In the genomic region with DNA sequence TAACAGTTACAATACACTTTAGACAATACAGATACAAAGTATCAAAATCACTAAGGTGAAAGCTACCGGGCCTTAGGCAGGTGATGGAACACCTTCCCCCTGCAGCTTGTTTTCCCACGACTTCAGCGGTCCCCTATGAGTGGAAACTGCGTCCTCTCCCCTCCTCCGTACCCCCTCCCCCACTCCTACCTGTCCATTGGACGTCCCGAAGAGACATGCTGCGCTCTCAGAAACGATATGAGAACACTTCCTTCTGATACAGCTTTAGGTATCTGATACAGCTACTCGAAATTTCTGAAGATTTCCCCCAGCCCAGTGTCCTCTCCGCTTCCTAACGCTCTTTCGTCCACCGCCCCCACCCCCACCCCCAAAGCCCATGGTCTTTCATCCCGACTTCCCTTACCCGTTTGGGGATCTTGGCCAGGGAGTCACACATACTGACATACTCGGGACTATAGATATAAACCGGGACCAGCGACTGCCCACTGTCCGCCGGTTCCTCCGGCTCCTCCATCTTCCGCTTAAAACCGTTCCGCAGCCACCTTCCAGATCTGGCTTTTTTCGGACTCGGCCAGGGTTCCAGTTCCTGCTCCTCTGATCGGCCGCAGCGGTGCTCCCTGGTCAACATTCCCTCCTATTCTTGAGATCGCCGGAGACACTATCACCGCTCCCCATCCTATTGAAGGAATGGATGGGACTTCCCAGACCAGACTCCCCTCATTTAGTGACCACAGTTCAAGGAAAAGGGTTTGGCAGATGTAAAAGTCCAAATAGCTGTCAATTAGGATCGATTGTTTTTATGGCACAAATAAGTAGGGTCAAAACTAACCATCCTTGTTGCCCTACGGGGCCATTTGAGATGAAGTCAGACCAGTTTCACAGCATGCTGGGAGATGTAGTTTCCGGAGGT, we compare ENCODE assay signal across 8 cellular contexts. TPM values are rescaled to one million over a fixed set of nuclear protein-coding genes. Genes with fewer than 3 reads are reported as not detected.
DNase-seq lines count a peak whose midpoint lies in the region; ATAC-seq, FAIRE-seq and TF ChIP-seq lines count a peak whose summit lies in the region.

A gene (minus strand): TSS at position 596 of the 910 bp plus-strand sequence. CDS start 82 bp downstream, at position 514.

- peaks cover 6% of the 10 kb centered on the region for H3K36me3 Mint-ChIP-seq in endothelial cell (ENCODE audit: low read depth, unreplicated experiment)
- H3K36me3 Mint-ChIP-seq in stimulated activated memory B cell treated with anti-CD40 and anti-IgM and Interleukin-4, amounts not matched to agents 10 μg/mL and 1 μg/mL and 100 μg/mL, for 72 hours, result peaks cover 2% of the 10 kb centered on the region

- TF ChIP-seq CTCF in D721Med (IDR thresholded peaks at IDR 0.05; ENCODE audit: insufficient read depth, missing control alignments) (no peak), endothelial cell (IDR thresholded peaks at IDR 0.05; ENCODE audit: unreplicated experiment) (no peak)

- H3K27me3 Mint-ChIP-seq in endothelial cell (ENCODE audit: unreplicated experiment), result peaks cover 2% of the 10 kb centered on the region
- H3K27me3 Mint-ChIP-seq in stimulated activated memory B cell treated with anti-CD40 and anti-IgM and Interleukin-4, amounts not matched to agents 10 μg/mL and 1 μg/mL and 100 μg/mL, for 72 hours, result peaks cover 10% of the 10 kb centered on the region

- H3K9me3 Mint-ChIP-seq in endothelial cell (ENCODE audit: unreplicated experiment), result no peaks in the 10 kb centered on the region
- H3K9me3 Mint-ChIP-seq in stimulated activated memory B cell treated with anti-CD40 and anti-IgM and Interleukin-4, amounts not matched to agents 10 μg/mL and 1 μg/mL and 100 μg/mL, for 72 hours, result no peaks in the 10 kb centered on the region

- peaks cover 10% of the 10 kb centered on the region for H3K4me1 Mint-ChIP-seq in endothelial cell (ENCODE audit: unreplicated experiment)
- no peaks in the 10 kb centered on the region for H3K4me1 Mint-ChIP-seq in stimulated activated memory B cell treated with anti-CD40 and anti-IgM and Interleukin-4, amounts not matched to agents 10 μg/mL and 1 μg/mL and 100 μg/mL, for 72 hours

- peak; percentile 93 for ATAC-seq in GM21367 (IDR thresholded peaks at IDR 0.05; ENCODE audit: unreplicated experiment)
- ATAC-seq in stimulated activated memory B cell treated with anti-CD40 and anti-IgM and Interleukin-4, amounts not matched to agents 10 μg/mL and 1 μg/mL and 100 μg/mL, for 72 hours, result peak; percentile 92

- H3K4me3 Mint-ChIP-seq in endothelial cell (ENCODE audit: unreplicated experiment), result peak within 1 kb of the TSS; percentile 96
- H3K4me3 Mint-ChIP-seq in stimulated activated memory B cell treated with anti-CD40 and anti-IgM and Interleukin-4, amounts not matched to agents 10 μg/mL and 1 μg/mL and 100 μg/mL, for 72 hours, result peak within 1 kb of the TSS; percentile 95

- H3K27ac Mint-ChIP-seq in endothelial cell (ENCODE audit: unreplicated experiment), result peak within 1 kb of the TSS; percentile 84
- H3K27ac Mint-ChIP-seq in stimulated activated memory B cell treated with anti-CD40 and anti-IgM and Interleukin-4, amounts not matched to agents 10 μg/mL and 1 μg/mL and 100 μg/mL, for 72 hours, result peak within 1 kb of the TSS; percentile 91

- DNase-seq in D721Med (ENCODE audit: insufficient read length, low spot score) (peak; percentile 18), HS-5 (ENCODE audit: low read depth) (peak; percentile 67), NCI-H82 treated with DMSO at 0.1 percent for 48 hours (lab: John Stamatoyannopoulos, UW; ENCODE audit: unreplicated experiment) (peak; percentile 81), endothelial cell (ENCODE audit: low spot score) (peak; percentile 43), mesenteric fat pad (ENCODE audit: low spot score) (no peak)
- DNase-seq in activated CD8-positive, alpha-beta memory T cell treated with anti-CD3 and anti-CD28 coated beads for 24 hours, result peak; percentile 74

- FAIRE-seq in D721Med (lab: Jason Lieb, UNC), result peak; percentile 32

RNA-seq across cellular contexts. Expression of the gene that starts here (rescaled TPM):
- total RNA-seq in endothelial cell (ENCODE audit: unreplicated experiment) (29.4 TPM), mesenteric fat pad (32.9 TPM)
